Comparison of ENCODE assay signal across 8 cellular contexts in the genomic region with DNA sequence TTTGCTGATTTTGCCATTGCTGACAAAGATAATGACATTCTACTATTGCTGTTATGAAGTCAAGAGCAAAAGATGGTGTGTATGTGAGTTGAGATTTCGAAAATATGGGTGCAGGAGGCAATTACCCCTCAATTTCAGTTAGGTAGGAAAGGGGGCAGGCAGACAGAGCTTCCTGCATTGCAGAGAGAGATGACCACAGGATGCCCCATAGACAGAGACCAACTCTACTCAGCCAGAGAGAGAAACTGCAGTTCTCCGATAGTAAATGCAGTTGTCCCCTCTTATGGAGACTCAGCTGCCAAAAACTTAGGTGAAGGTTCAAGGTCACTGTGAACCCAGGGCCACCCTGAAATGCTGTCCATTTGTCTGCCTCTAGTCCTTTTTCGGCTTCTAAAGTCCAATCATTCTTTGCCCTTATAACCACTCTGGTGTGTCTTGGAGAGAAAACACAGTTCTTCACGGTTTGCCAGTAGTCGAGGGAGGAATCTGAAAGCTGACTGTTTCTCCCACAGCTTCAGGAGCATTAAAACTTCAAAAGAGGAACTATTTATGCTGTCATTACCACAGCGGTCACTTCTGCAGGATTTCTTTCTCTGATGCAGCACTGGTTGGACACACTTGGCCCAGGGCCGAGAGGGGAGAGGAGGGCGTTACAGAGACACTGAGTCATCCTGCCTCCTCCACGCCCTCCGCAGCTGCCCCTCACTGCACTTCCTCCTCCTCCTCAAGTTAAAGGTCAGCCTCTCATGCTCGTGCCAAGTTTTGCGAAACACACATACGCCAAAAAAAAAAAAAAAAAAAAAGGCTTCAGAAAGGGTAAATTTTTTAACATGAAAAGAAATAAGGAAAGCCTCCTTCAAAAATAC.
DNase-seq lines count a peak whose midpoint lies in the region; ATAC-seq and TF ChIP-seq lines count a peak whose summit lies in the region.

No MANE protein-coding gene starts in this region.

- H2AFZ ChIP-seq in Karpas-422 (ENCODE audit: low read length) = no peak overlapping the region

- H3K4me1 ChIP-seq in Karpas-422 (ENCODE audit: low read length) (peaks cover 18% of the 10 kb centered on the region), foreskin keratinocyte (peaks cover 19% of the 10 kb centered on the region)

- no peaks in the 10 kb centered on the region for H3K36me3 ChIP-seq in Karpas-422 (ENCODE audit: insufficient read depth, low read length)

- peak; percentile 73 for ATAC-seq in foreskin keratinocyte

- H4K20me1 ChIP-seq in Karpas-422 (ENCODE audit: insufficient read depth, low read depth, low read length) = no peaks in the 10 kb centered on the region

- H3K27me3 ChIP-seq in Karpas-422 (ENCODE audit: low read length) = no peaks in the 10 kb centered on the region
- H3K27me3 ChIP-seq in foreskin keratinocyte = no peaks in the 10 kb centered on the region

- no peak for TF ChIP-seq CTCF in GM12865 (IDR thresholded peaks at IDR 0.05; ENCODE audit: insufficient read depth, low read depth, low read length, missing control alignments)
- no peak for TF ChIP-seq CTCF in foreskin keratinocyte (conservative IDR thresholded peaks at IDR 0.05)

- H3K9ac ChIP-seq in Karpas-422 (ENCODE audit: low read length) = peak overlapping the region; percentile 18; the same call in 1 of the 2 replicates

- no peaks in the 10 kb centered on the region for H3K9me3 ChIP-seq in Karpas-422 (ENCODE audit: low read length)

- peak; percentile 85 for DNase-seq in GM12865 (ENCODE audit: low read depth)
- DNase-seq in GOT3 (lab: John Stamatoyannopoulos, UW) = peak; percentile 49
- peak; percentile 78 for DNase-seq in Karpas-422
- DNase-seq in activated CD4-positive, alpha-beta T cell treated with anti-CD3 and anti-CD28 coated beads, Interleukin-2, amount 50 U/mL, for 48 hours = peak; percentile 42 to 43
- DNase-seq in foreskin keratinocyte = peak; percentile 66 to 81
- peak; percentile 23 for DNase-seq in occipital lobe (lab: John Stamatoyannopoulos, UW)
- no peak for DNase-seq in NCI-H774 (lab: John Stamatoyannopoulos, UW)
- DNase-seq in NCI-H2107 treated with DMSO at 0.1 percent for 48 hours (lab: John Stamatoyannopoulos, UW; ENCODE audit: unreplicated experiment) = no peak

- H3K27ac ChIP-seq in Karpas-422 (ENCODE audit: low read length) = no peak overlapping the region
- H3K27ac ChIP-seq in foreskin keratinocyte = no peak overlapping the region

- H3K4me2 ChIP-seq in Karpas-422 (ENCODE audit: low read depth, low read length, poor library complexity, severe bottlenecking) = peak overlapping the region; percentile 49

- no peaks in the 10 kb centered on the region for H3K79me2 ChIP-seq in Karpas-422 (ENCODE audit: low read length)

- no peaks in the 10 kb centered on the region for H3K9me2 ChIP-seq in Karpas-422 (replicated peaks; ENCODE audit: insufficient read depth, low read length)

- H3K4me3 ChIP-seq in GM12865 (ENCODE audit: low read depth, low read length) (no peak overlapping the region), Karpas-422 (ENCODE audit: low read length) (0 out of 2 replicates have a peak overlapping the region, but pooled peaks have one; percentile 5)

Comparison
In these comparisons a context has a peak if more than half of its experiments do, and no peak if none do; other contexts are left out.
1. DNase-seq: peak in GM12865 (single experiment), GOT3 (single experiment), Karpas-422 (single experiment), activated CD4-positive, alpha-beta T cell treated with anti-CD3 and anti-CD28 coated beads, Interleukin-2, amount 50 U/mL, for 48 hours (2 of 2), foreskin keratinocyte (2 of 2) and occipital lobe (single experiment); none in NCI-H774 (single experiment) and NCI-H2107 treated with DMSO at 0.1 percent for 48 hours (single experiment).